Comparison of ENCODE assay signal across 8 cellular contexts in genomic region chrX:38561951-38562719, GRCh38. TPM values are rescaled to one million over a fixed set of nuclear protein-coding genes. Genes with fewer than 3 reads are reported as not detected.
DNase-seq lines count a peak whose midpoint lies in the region; ATAC-seq and TF ChIP-seq lines count a peak whose summit lies in the region.

No MANE protein-coding gene starts in this region.

- intact Hi-C loops in CD4-positive, alpha-beta T cell (cut with DNase I, micrococcal nuclease): loop anchor here in 1 of 2 experiments (5.0 kb wide), 1 partner anchor 235 kb away; the partner anchor contains the start of gene RPGR

- H3K36me3 ChIP-seq in cardiac muscle cell: no peaks in the 10 kb centered on the region

- no peak for TF ChIP-seq CTCF in CD4-positive, alpha-beta T cell (IDR thresholded peaks at IDR 0.05)
- TF ChIP-seq CTCF in cardiac muscle cell (IDR thresholded peaks at IDR 0.05; ENCODE audit: low read depth, low read length) (no peak), omental fat pad (IDR thresholded peaks at IDR 0.05) (no peak)

- H3K27me3 Mint-ChIP-seq in CD4-positive, alpha-beta T cell: no peaks in the 10 kb centered on the region

- H3K4me1 Mint-ChIP-seq in CD4-positive, alpha-beta T cell (ENCODE audit: low read depth): no peaks in the 10 kb centered on the region

- H3K4me3 ChIP-seq in cardiac muscle cell: peak overlapping the region; percentile 62

- DNase-seq in CD4-positive, alpha-beta T cell: peak in 4 of 10 experiments; percentile 2 to 32 (median 10)
- DNase-seq in NCI-H1694 treated with DMSO at 0.1 percent for 48 hours (lab: John Stamatoyannopoulos, UW) (peak; percentile 56), cardiac muscle cell (ENCODE audit: low read depth in 1 of 2, low spot score in 1 of 2) (peak in 1 of 2 donors; percentile 18), omental fat pad (ENCODE audit: low spot score) (no peak), dedifferentiated amniotic fluid mesenchymal stem cell (ENCODE audit: extremely low spot score) (no peak), HCEC 1CT (no peak)
- DNase-seq in activated T-helper 9 cell treated with anti-CD3 and anti-CD28 coated beads, Interleukin-2, amount 50 U/mL, for 16 hours (ENCODE audit: low read depth): peak; percentile 0

- H3K27ac ChIP-seq in CD4-positive, alpha-beta T cell (ENCODE audit: low read depth, low read length): no peak overlapping the region
- H3K27ac ChIP-seq in cardiac muscle cell: no peak overlapping the region

- H3K27me3 ChIP-seq in CD4-positive, alpha-beta T cell (ENCODE audit: control insufficient read depth, insufficient read depth, low read length): no peaks in the 10 kb centered on the region
- no peaks in the 10 kb centered on the region for H3K27me3 ChIP-seq in cardiac muscle cell

- H3K27ac Mint-ChIP-seq in CD4-positive, alpha-beta T cell: peak overlapping the region; percentile 39

- no peaks in the 10 kb centered on the region for H3K4me1 ChIP-seq in cardiac muscle cell (ENCODE audit: low read depth)

- peak; percentile 30 for ATAC-seq in CD4-positive, alpha-beta T cell (ENCODE audit: poor library complexity)
- ATAC-seq in omental fat pad (ENCODE audit: low FRiP score) (peak; percentile 41), HG02981 (IDR thresholded peaks at IDR 0.05; ENCODE audit: unreplicated experiment) (no peak)

- POLR2A ChIA-PET in CD4-positive, alpha-beta T cell (lab: Charles Lee): no interaction called here

- no peaks in the 10 kb centered on the region for H3K36me3 Mint-ChIP-seq in CD4-positive, alpha-beta T cell (ENCODE audit: low read depth)

- H3K9me3 Mint-ChIP-seq in CD4-positive, alpha-beta T cell: no peaks in the 10 kb centered on the region

- CTCF ChIA-PET in CD4-positive, alpha-beta T cell (lab: Charles Lee): no interaction called here

- no peaks in the 10 kb centered on the region for H3K9me3 ChIP-seq in CD4-positive, alpha-beta T cell (ENCODE audit: control insufficient read depth, low read length)
- no peaks in the 10 kb centered on the region for H3K9me3 ChIP-seq in cardiac muscle cell (ENCODE audit: low read depth)

- H3K4me3 Mint-ChIP-seq in CD4-positive, alpha-beta T cell: peak overlapping the region; percentile 90

RNA-seq across cellular contexts. Expression of gene TSPAN7, which starts 0.8 kb away (rescaled TPM):
- total RNA-seq in CD4-positive, alpha-beta T cell: under 1 TPM in 1 of 2 experiments, not detected in 1; 0.36 TPM
- total RNA-seq in cardiac muscle cell (22.0 and 23.1 TPM in 2 replicates), omental fat pad (10 to 100 TPM; 18.7 to 61.2 (median 40.8) TPM)
- 41.4 and 50.9 TPM in 2 replicates for polyA plus RNA-seq in cardiac muscle cell

Comparison
In these comparisons a context has a peak if more than half of its experiments do, and no peak if none do; other contexts are left out.
1. DNase-seq: peak in NCI-H1694 treated with DMSO at 0.1 percent for 48 hours (single experiment) and activated T-helper 9 cell treated with anti-CD3 and anti-CD28 coated beads, Interleukin-2, amount 50 U/mL, for 16 hours (single experiment); none in omental fat pad (single experiment), dedifferentiated amniotic fluid mesenchymal stem cell (single experiment) and HCEC 1CT (single experiment).
2. RNA of gene TSPAN7, which starts 0.8 kb away (total RNA-seq): 18.7 to 61.2 TPM in omental fat pad and 22.0 to 23.1 TPM in cardiac muscle cell; 0.36 TPM in CD4-positive, alpha-beta T cell; every median in the first group is over 10 times any median in the second.